In genomic region chr6:106511274-106512047, GRCh38 we compare ENCODE assay signal across 8 cellular contexts.
A peak's percentile ranks its signal among the peaks of the same experiment; 100 is the strongest.
DNase-seq lines count a peak whose midpoint lies in the region; ATAC-seq and TF ChIP-seq lines count a peak whose summit lies in the region.

No MANE protein-coding gene starts in this region.

- H3K79me2 ChIP-seq in SU-DHL-6 (ENCODE audit: insufficient read depth, low read length) = peaks cover 39% of the 10 kb centered on the region

- H3K4me3 Mint-ChIP-seq in CD4-positive, alpha-beta T cell = peak overlapping the region; percentile 96
- peak overlapping the region; percentile 72 for H3K4me3 Mint-ChIP-seq in chondrocyte (ENCODE audit: unreplicated experiment)

- H3K36me3 ChIP-seq in SU-DHL-6 (ENCODE audit: low read length) = no peaks in the 10 kb centered on the region

- peak overlapping the region; percentile 87 for H3K4me2 ChIP-seq in SU-DHL-6 (ENCODE audit: low read depth, low read length, poor library complexity, severe bottlenecking)

- H3K9me2 ChIP-seq in SU-DHL-6 (replicated peaks; ENCODE audit: insufficient read depth, low read length) = no peaks in the 10 kb centered on the region

- CTCF ChIA-PET in CD4-positive, alpha-beta T cell (lab: Charles Lee) = interaction anchor here (0.6 to 6.5 kb wide), 20 partner anchors 12 to 151 kb away, joined by 3 to 89 read pairs (median 4); partner anchors contain the start of gene CRYBG1

- H3K36me3 Mint-ChIP-seq in CD4-positive, alpha-beta T cell (ENCODE audit: low read depth) = peaks cover 22% of the 10 kb centered on the region
- no peaks in the 10 kb centered on the region for H3K36me3 Mint-ChIP-seq in chondrocyte (ENCODE audit: low read depth)

- DNase-seq in CD4-positive, alpha-beta T cell = peak in 6 of 10 experiments; percentile 27 to 49 (median 32)
- DNase-seq in H4 (ENCODE audit: low spot score) = peak; percentile 45
- no peak for DNase-seq in chondrocyte (ENCODE audit: low spot score)
- DNase-seq in left lobe of liver (ENCODE audit: low spot score) = peak; percentile 60
- DNase-seq in stimulated activated naive CD8-positive, alpha-beta T cell treated with anti-CD3 and anti-CD28 coated beads, Interleukin-15, Interleukin-2, amounts not matched to agents 100 U/mL and 50 U/mL, for 24 hours = peak; percentile 63
- DNase-seq in NCI-H1417 treated with DMSO at 0.1 percent for 48 hours (lab: John Stamatoyannopoulos, UW) = no peak
- no peak for DNase-seq in NCI-H2081 treated with DMSO at 0.1 percent for 48 hours (lab: John Stamatoyannopoulos, UW)

- TF ChIP-seq CTCF in CD4-positive, alpha-beta T cell (IDR thresholded peaks at IDR 0.05) = no peak
- TF ChIP-seq CTCF in SU-DHL-6 (IDR thresholded peaks at IDR 0.05; ENCODE audit: insufficient read depth, low read length, poor library complexity, severe bottlenecking) (no peak), chondrocyte (IDR thresholded peaks at IDR 0.05) (no peak)

- H4K20me1 ChIP-seq in SU-DHL-6 (ENCODE audit: low read depth, low read length) = no peaks in the 10 kb centered on the region

- peak overlapping the region; percentile 97 for H3K27ac Mint-ChIP-seq in CD4-positive, alpha-beta T cell
- H3K27ac Mint-ChIP-seq in chondrocyte (ENCODE audit: unreplicated experiment) = no peak overlapping the region

- H3K27me3 Mint-ChIP-seq in CD4-positive, alpha-beta T cell = peaks cover 12% of the 10 kb centered on the region
- peaks cover 31% of the 10 kb centered on the region for H3K27me3 Mint-ChIP-seq in chondrocyte (ENCODE audit: low read depth)

- peak overlapping the region; percentile 63 for H2AFZ ChIP-seq in SU-DHL-6 (ENCODE audit: low read depth, low read length, severe bottlenecking)

- POLR2A ChIA-PET in CD4-positive, alpha-beta T cell (lab: Charles Lee) = interaction anchor here (0.6 to 6.8 kb wide), 17 partner anchors 12 to 186 kb away, joined by 3 to 248 read pairs (median 4); partner anchors contain the start of gene ATG5

- peaks cover 49% of the 10 kb centered on the region for H3F3A ChIP-seq in SU-DHL-6 (ENCODE audit: insufficient read depth)

- no peaks in the 10 kb centered on the region for H3K9me3 Mint-ChIP-seq in CD4-positive, alpha-beta T cell
- peaks cover 3% of the 10 kb centered on the region for H3K9me3 Mint-ChIP-seq in chondrocyte (ENCODE audit: low read depth)

- peak overlapping the region; percentile 96 for H3K27ac ChIP-seq in CD4-positive, alpha-beta T cell (ENCODE audit: low read depth, low read length)
- peak overlapping the region; percentile 93 for H3K27ac ChIP-seq in SU-DHL-6 (ENCODE audit: low read depth, low read length)

- H3K9ac ChIP-seq in SU-DHL-6 (ENCODE audit: low read length) = peak overlapping the region; percentile 93

- peaks cover 49% of the 10 kb centered on the region for H3K4me1 Mint-ChIP-seq in CD4-positive, alpha-beta T cell (ENCODE audit: low read depth)
- peaks cover 36% of the 10 kb centered on the region for H3K4me1 Mint-ChIP-seq in chondrocyte (ENCODE audit: low read depth)

- peak overlapping the region; percentile 68 for H3K4me3 ChIP-seq in SU-DHL-6 (ENCODE audit: insufficient read depth, low read length, poor library complexity, severe bottlenecking)

- no peaks in the 10 kb centered on the region for H3K27me3 ChIP-seq in CD4-positive, alpha-beta T cell (ENCODE audit: control insufficient read depth, insufficient read depth, low read length)
- H3K27me3 ChIP-seq in SU-DHL-6 (ENCODE audit: low read length) = no peaks in the 10 kb centered on the region

- ATAC-seq in CD4-positive, alpha-beta T cell (ENCODE audit: poor library complexity) = peak; percentile 18
- peak; percentile 32 for ATAC-seq in left lobe of liver
- peak; percentile 17 for ATAC-seq in stimulated activated naive CD8-positive, alpha-beta T cell treated with anti-CD3 and anti-CD28 coated beads, Interleukin-15, Interleukin-2, amounts not matched to agents 100 U/mL and 50 U/mL, for 24 hours

- intact Hi-C loops in CD4-positive, alpha-beta T cell (cut with DNase I, micrococcal nuclease) = loop anchor here (1.0 to 10.0 kb wide), 8 partner anchors 13 to 1657 kb away; partner anchors contain the start of genes HACE1 (in 1 of the 2), QRSL1 (in 1 of the 2) and RTN4IP1 (in 1 of the 2)

- no peaks in the 10 kb centered on the region for H3K9me3 ChIP-seq in CD4-positive, alpha-beta T cell (ENCODE audit: control insufficient read depth, low read length)
- H3K9me3 ChIP-seq in SU-DHL-6 (ENCODE audit: insufficient read depth, low read length) = no peaks in the 10 kb centered on the region

Comparison
In these comparisons a context has a peak if more than half of its experiments do, and no peak if none do; other contexts are left out.
1. DNase-seq: peak in CD4-positive, alpha-beta T cell (6 of 10), H4 (single experiment), left lobe of liver (single experiment) and stimulated activated naive CD8-positive, alpha-beta T cell treated with anti-CD3 and anti-CD28 coated beads, Interleukin-15, Interleukin-2, amounts not matched to agents 100 U/mL and 50 U/mL, for 24 hours (single experiment); none in chondrocyte (single experiment), NCI-H1417 treated with DMSO at 0.1 percent for 48 hours (single experiment) and NCI-H2081 treated with DMSO at 0.1 percent for 48 hours (single experiment).
2. Peak in every context shown above with its lines, with median percentiles within 50 percentile points of each other: ATAC-seq.